23 cellular contexts compared by ENCODE assay signal in genomic region chr2:109340381-109340780, GRCh38.
"Had no signal": no experiment of that assay in that cellular context is flagged by ENCODE, and none has a peak within 500 bp of the region (broad histone marks: within the 10 kb centered on the region; RNA-seq: fewer than 3 reads in every experiment).

No MANE protein-coding gene starts in this region.

- H3K9me3 ChIP-seq: esophagus muscularis mucosa, prostate gland, right lobe of liver, suprapubic skin, thyroid gland had no signal

- H3K4me3 Mint-ChIP-seq: nephron; stimulated activated effector memory CD8-positive, alpha-beta T cell treated with anti-CD3 and anti-CD28 coated beads, Interleukin-12 subunit alpha, Interleukin-12 subunit beta, amount 100 ng/mL, for 72 hours; type B pancreatic cell had no signal

- H3K27ac ChIP-seq: epithelial cell of prostate, esophagus muscularis mucosa, foreskin keratinocyte, hepatocyte, parathyroid adenoma, prostate gland, right lobe of liver, suprapubic skin, thyroid gland had no signal

- H3K27ac Mint-ChIP-seq: naive B cell; stimulated activated effector memory CD8-positive, alpha-beta T cell treated with anti-CD3 and anti-CD28 coated beads, Interleukin-12 subunit alpha, Interleukin-12 subunit beta, amount 100 ng/mL, for 72 hours; type B pancreatic cell had no signal

- H3K36me3 ChIP-seq: esophagus muscularis mucosa, prostate gland, right lobe of liver, suprapubic skin, thyroid gland had no signal

- H3K9ac ChIP-seq: parathyroid adenoma had no signal

- H3K27me3 ChIP-seq: esophagus muscularis mucosa, hepatocyte, right lobe of liver, suprapubic skin, thyroid gland had no signal

- H3K79me2 ChIP-seq: hepatocyte, parathyroid adenoma had no signal

- H3K4me1 ChIP-seq: prostate gland, right lobe of liver had no signal

- H3K4me2 ChIP-seq: hepatocyte had no signal

- H3K36me3 Mint-ChIP-seq: naive B cell; stimulated activated effector memory CD8-positive, alpha-beta T cell treated with anti-CD3 and anti-CD28 coated beads, Interleukin-12 subunit alpha, Interleukin-12 subunit beta, amount 100 ng/mL, for 72 hours had no signal

- ATAC-seq: foreskin keratinocyte; left colon; left ventricle myocardium superior; stimulated activated effector memory CD8-positive, alpha-beta T cell treated with anti-CD3 and anti-CD28 coated beads, Interleukin-12 subunit alpha, Interleukin-12 subunit beta, amount 100 ng/mL, for 72 hours; stimulated activated naive CD8-positive, alpha-beta T cell treated with anti-CD3 and anti-CD28 coated beads, Interleukin-15, Interleukin-2, amounts not matched to agents 100 U/mL and 50 U/mL, for 24 hours had no signal

- H3K4me3 ChIP-seq: esophagus muscularis mucosa, hepatocyte, lung, prostate gland, right lobe of liver, suprapubic skin, thyroid gland had no signal

- H3K27me3 Mint-ChIP-seq: type B pancreatic cell had no signal

- H2AFZ ChIP-seq: hepatocyte, parathyroid adenoma had no signal

- DNase-seq: cortex of kidney; effector memory CD4-positive, alpha-beta T cell; foreskin keratinocyte; left colon; left ventricle myocardium superior; mesendoderm; naive B cell; occipital lobe; stimulated activated CD4-positive, alpha-beta T cell treated with anti-CD3 and anti-CD28 coated beads, Interleukin-4, amount 100 ng/mL, for 1 hour; stimulated activated CD8-positive, alpha-beta memory T cell treated with anti-CD3 and anti-CD28 coated beads, Interleukin-4, amount 100 ng/mL, for 48 hours; stimulated activated naive CD8-positive, alpha-beta T cell treated with anti-CD3 and anti-CD28 coated beads, Interleukin-15, Interleukin-2, amounts not matched to agents 100 U/mL and 50 U/mL, for 24 hours; thyroid gland had no signal

- H3K9me3 Mint-ChIP-seq: naive B cell; nephron; stimulated activated effector memory CD8-positive, alpha-beta T cell treated with anti-CD3 and anti-CD28 coated beads, Interleukin-12 subunit alpha, Interleukin-12 subunit beta, amount 100 ng/mL, for 72 hours had no signal
